6 cellular contexts compared by ENCODE assay signal in genomic region chr5:96265487-96265886, GRCh38.
"Had no signal": no experiment of that assay in that cellular context is flagged by ENCODE, and none has a peak within 500 bp of the region (broad histone marks: within the 10 kb centered on the region; RNA-seq: fewer than 3 reads in every experiment).

No MANE protein-coding gene starts in this region.

- H3K27me3 Mint-ChIP-seq: IgD-negative memory B cell had no signal

- H3K4me1 Mint-ChIP-seq: IgD-negative memory B cell had no signal

- H3K4me3 Mint-ChIP-seq: IgD-negative memory B cell had no signal

- DNase-seq: IMR-90, KBM-7, KG1 had no signal

- H3K27ac Mint-ChIP-seq: IgD-negative memory B cell had no signal

- ATAC-seq: HepG2, K562 had no signal
